1 cellular context compared by ENCODE assay signal in genomic region chr9:35097573-35097972, GRCh38.
TF ChIP-seq lines count a peak whose summit lies in the region.

No MANE protein-coding gene starts in this region.

TF ChIP-seq in GM12878, 131 proteins besides CTCF, POLR2A, EP300 and RAD21:
- TF ChIP-seq IKZF2 (IDR thresholded peaks at IDR 0.05) (no peak), NRF1 (conservative IDR thresholded peaks at IDR 0.05; ENCODE audit: low read depth, low read length) (no peak), SIN3A (IDR thresholded peaks at IDR 0.05; ENCODE audit: low read depth, low read length) (no peak), RFX5 (IDR thresholded peaks at IDR 0.05; ENCODE audit: low read depth, low read length) (no peak), NFIC (IDR thresholded peaks at IDR 0.05; ENCODE audit: low read depth, low read length) (no peak), ZNF274 (IDR thresholded peaks at IDR 0.05; ENCODE audit: insufficient read depth, insufficient read length) (no peak), FOXM1 (IDR thresholded peaks at IDR 0.05; ENCODE audit: low read depth, low read length) (no peak), NR2C1 (IDR thresholded peaks at IDR 0.05) (no peak), RELB (IDR thresholded peaks at IDR 0.05; ENCODE audit: low read depth) (no peak), ZBED1 (IDR thresholded peaks at IDR 0.05; ENCODE audit: borderline replicate concordance) (no peak), HSF1 (IDR thresholded peaks at IDR 0.05; ENCODE audit: low read depth, low read length) (no peak), ATF2 (IDR thresholded peaks at IDR 0.05; ENCODE audit: low read length) (no peak)
